In genomic region chr13:95197548-95197947, GRCh38 we compare ENCODE assay signal across 16 cellular contexts.
A peak's percentile ranks its signal among the peaks of the same experiment; 100 is the strongest.
DNase-seq lines count a peak whose midpoint lies in the region; ATAC-seq and TF ChIP-seq lines count a peak whose summit lies in the region.
"Had no signal": no experiment of that assay in that cellular context is flagged by ENCODE, and none has a peak within 500 bp of the region (broad histone marks: within the 10 kb centered on the region; RNA-seq: fewer than 3 reads in every experiment).

No MANE protein-coding gene starts in this region.

- TF ChIP-seq CTCF in VCaP (conservative IDR thresholded peaks at IDR 0.05): no peak
- no peak for TF ChIP-seq CTCF in mesothelial cell of epicardium (IDR thresholded peaks at IDR 0.05; ENCODE audit: unreplicated experiment)

- peak; percentile 74 for ATAC-seq in GM18868 (IDR thresholded peaks at IDR 0.05; ENCODE audit: unreplicated experiment)
- ATAC-seq in HG02642 (IDR thresholded peaks at IDR 0.05; ENCODE audit: poor library complexity, unreplicated experiment): no peak

- no peak overlapping the region for H3K4me3 Mint-ChIP-seq in mesothelial cell of epicardium
- H3K4me3 Mint-ChIP-seq: CD14-positive monocyte; CD4-positive, alpha-beta memory T cell had no signal

- peak overlapping the region; percentile 11; the same call in 1 of the 2 replicates for H3K27ac ChIP-seq in VCaP
- H3K27ac ChIP-seq: GM23248, HL-60 had no signal

- no peaks in the 10 kb centered on the region for H3K27me3 Mint-ChIP-seq in mesothelial cell of epicardium (ENCODE audit: low read depth)
- H3K27me3 Mint-ChIP-seq: CD4-positive, alpha-beta memory T cell; IgD-negative memory B cell had no signal

- peak overlapping the region; percentile 54 for H3K27ac Mint-ChIP-seq in mesothelial cell of epicardium
- H3K27ac Mint-ChIP-seq: IgD-negative memory B cell had no signal

- peaks cover 16% of the 10 kb centered on the region for H3K36me3 Mint-ChIP-seq in mesothelial cell of epicardium

- no peaks in the 10 kb centered on the region for H3K4me1 Mint-ChIP-seq in mesothelial cell of epicardium
- H3K4me1 Mint-ChIP-seq: CD14-positive monocyte had no signal

- DNase-seq in mesothelial cell of epicardium (ENCODE audit: low spot score in 2 of 2, unreplicated experiment in 2 of 2): no peak
- DNase-seq in hippocampal formation (lab: John Stamatoyannopoulos, UW): no peak
- no peak for DNase-seq in DMS114 treated with DMSO at 0.1 percent for 48 hours (lab: John Stamatoyannopoulos, UW; ENCODE audit: unreplicated experiment)
- DNase-seq in NCI-H1092 (lab: John Stamatoyannopoulos, UW): no peak
- DNase-seq: AML-193; CD4-positive, alpha-beta memory T cell; DMS79 treated with DMSO at 0.1 percent for 48 hours; GF-D8; GM23248; KBM-7 had no signal

- H3K9me3 Mint-ChIP-seq in mesothelial cell of epicardium: peaks cover 17% of the 10 kb centered on the region
- H3K9me3 Mint-ChIP-seq: IgD-negative memory B cell had no signal
